ENCODE assay signal across 25 cellular contexts in genomic region chr15:60795471-60795870, GRCh38.
DNase-seq lines count a peak whose midpoint lies in the region; ATAC-seq lines count a peak whose summit lies in the region.
"Had no signal": no experiment of that assay in that cellular context is flagged by ENCODE, and none has a peak within 500 bp of the region (broad histone marks: within the 10 kb centered on the region; RNA-seq: fewer than 3 reads in every experiment).

No MANE protein-coding gene starts in this region.

- peaks cover 24% of the 10 kb centered on the region for H3K9me3 Mint-ChIP-seq in activated CD4-positive, alpha-beta T cell treated with anti-CD3 and anti-CD28 coated beads for 36 hours (ENCODE audit: low read depth)
- peaks cover 32% of the 10 kb centered on the region for H3K9me3 Mint-ChIP-seq in T-helper 1 cell treated with Interleukin-12 subunit alpha and Interleukin-12 subunit beta and Interleukin-4 antibody, amounts not matched to agents 30 μg/mL and 1 μg/mL, for 36 hours
- peaks cover 8 to 36% (median 17%) of the 10 kb centered on the region in 9 donors for H3K9me3 Mint-ChIP-seq in naive thymus-derived CD8-positive, alpha-beta T cell

- no peak overlapping the region for H3K4me3 Mint-ChIP-seq in activated CD4-positive, alpha-beta T cell treated with anti-CD3 and anti-CD28 coated beads for 36 hours
- H3K4me3 Mint-ChIP-seq in T-helper 1 cell treated with Interleukin-12 subunit alpha and Interleukin-12 subunit beta and Interleukin-4 antibody, amounts not matched to agents 30 μg/mL and 1 μg/mL, for 36 hours, result no peak overlapping the region
- peak overlapping the region in 6 of 10 donors; percentile 1 to 67 (median 9) for H3K4me3 Mint-ChIP-seq in naive thymus-derived CD8-positive, alpha-beta T cell
- H3K4me3 Mint-ChIP-seq: memory B cell, nephron had no signal

- peak overlapping the region; percentile 59 for H3K27ac Mint-ChIP-seq in activated CD4-positive, alpha-beta T cell treated with anti-CD3 and anti-CD28 coated beads for 36 hours
- peak overlapping the region; percentile 16 for H3K27ac Mint-ChIP-seq in T-helper 1 cell treated with Interleukin-12 subunit alpha and Interleukin-12 subunit beta and Interleukin-4 antibody, amounts not matched to agents 30 μg/mL and 1 μg/mL, for 36 hours
- H3K27ac Mint-ChIP-seq in naive thymus-derived CD8-positive, alpha-beta T cell, result peak overlapping the region in 9 of 10 donors; percentile 41 to 91 (median 75)
- H3K27ac Mint-ChIP-seq: memory B cell, nephron had no signal

- no peaks in the 10 kb centered on the region for H3K27me3 Mint-ChIP-seq in activated CD4-positive, alpha-beta T cell treated with anti-CD3 and anti-CD28 coated beads for 36 hours
- H3K27me3 Mint-ChIP-seq in T-helper 1 cell treated with Interleukin-12 subunit alpha and Interleukin-12 subunit beta and Interleukin-4 antibody, amounts not matched to agents 30 μg/mL and 1 μg/mL, for 36 hours (ENCODE audit: low read depth), result no peaks in the 10 kb centered on the region
- no peaks in the 10 kb centered on the region for H3K27me3 Mint-ChIP-seq in naive thymus-derived CD8-positive, alpha-beta T cell
- H3K27me3 Mint-ChIP-seq: memory B cell had no signal

- POLR2A ChIA-PET in activated CD4-positive, alpha-beta T cell treated with anti-CD3 and anti-CD28 coated beads for 36 hours (lab: Charles Lee), result interaction anchor here (0.6 to 1.6 kb wide), 4 partner anchors 49 to 202 kb away, joined by 3 to 9 read pairs (median 3); no protein-coding TSS in a partner anchor
- POLR2A ChIA-PET in naive thymus-derived CD8-positive, alpha-beta T cell (lab: Charles Lee), result interaction anchor here (1.1 to 1.8 kb wide), 3 partner anchors 46 to 211 kb away, joined by 4 to 5 read pairs (median 4); no protein-coding TSS in a partner anchor

- DNase-seq in activated CD4-positive, alpha-beta T cell treated with anti-CD3 and anti-CD28 coated beads for 36 hours, result peak; percentile 31
- DNase-seq in activated CD4-positive, alpha-beta T cell treated with anti-CD3 and anti-CD28 coated beads, Interleukin-2, amount 50 U/mL, for 48 hours, result no peak
- DNase-seq in naive thymus-derived CD8-positive, alpha-beta T cell, result no peak
- no peak for DNase-seq in NCI-H748 treated with DMSO at 0.1 percent for 48 hours (lab: John Stamatoyannopoulos, UW)
- DNase-seq: activated CD8-positive, alpha-beta memory T cell treated with anti-CD3 and anti-CD28 coated beads for 24 hours; BE2C; body of pancreas; colonic mucosa; GF-D8; hypothalamus; kidney; NCI-H1048; NCI-H2029 treated with DMSO at 0.1 percent for 48 hours; NCI-H524; posterior cingulate gyrus; stimulated activated CD8-positive, alpha-beta memory T cell treated with anti-CD3 and anti-CD28 coated beads, Interleukin-4, amount 100 ng/mL, for 48 hours; SW 1271; testis had no signal

- ATAC-seq in activated CD4-positive, alpha-beta T cell treated with anti-CD3 and anti-CD28 coated beads for 36 hours, result peak; percentile 27
- peak; percentile 9 for ATAC-seq in GM19035 (IDR thresholded peaks at IDR 0.05; ENCODE audit: unreplicated experiment)
- ATAC-seq in naive thymus-derived CD8-positive, alpha-beta T cell, result peak; percentile 53
- ATAC-seq in HG03196 (IDR thresholded peaks at IDR 0.05; ENCODE audit: unreplicated experiment), result no peak
- no peak for ATAC-seq in GM21576 (IDR thresholded peaks at IDR 0.05; ENCODE audit: unreplicated experiment)
- ATAC-seq: body of pancreas, Right ventricle myocardium inferior had no signal

- CTCF ChIA-PET in activated CD4-positive, alpha-beta T cell treated with anti-CD3 and anti-CD28 coated beads for 36 hours (lab: Charles Lee), result interaction anchor here (0.8 to 1.8 kb wide), 7 partner anchors 8 to 103 kb away, joined by 3 to 11 read pairs (median 3); no protein-coding TSS in a partner anchor

- H3K36me3 Mint-ChIP-seq in activated CD4-positive, alpha-beta T cell treated with anti-CD3 and anti-CD28 coated beads for 36 hours (ENCODE audit: low read depth), result peaks cover 30% of the 10 kb centered on the region
- peaks cover 17% of the 10 kb centered on the region for H3K36me3 Mint-ChIP-seq in T-helper 1 cell treated with Interleukin-12 subunit alpha and Interleukin-12 subunit beta and Interleukin-4 antibody, amounts not matched to agents 30 μg/mL and 1 μg/mL, for 36 hours (ENCODE audit: low read depth)
- peaks cover 2 to 31% (median 22%) of the 10 kb centered on the region in 3 donors for H3K36me3 Mint-ChIP-seq in naive thymus-derived CD8-positive, alpha-beta T cell

- intact Hi-C loops in activated CD4-positive, alpha-beta T cell treated with anti-CD3 and anti-CD28 coated beads for 36 hours (cut with DNase I, micrococcal nuclease), result loop anchor here (1.0 to 5.0 kb wide), 4 partner anchors 74 to 213 kb away; no protein-coding TSS in a partner anchor

- peaks cover 79% of the 10 kb centered on the region for H3K4me1 Mint-ChIP-seq in activated CD4-positive, alpha-beta T cell treated with anti-CD3 and anti-CD28 coated beads for 36 hours
- peaks cover 35% of the 10 kb centered on the region for H3K4me1 Mint-ChIP-seq in T-helper 1 cell treated with Interleukin-12 subunit alpha and Interleukin-12 subunit beta and Interleukin-4 antibody, amounts not matched to agents 30 μg/mL and 1 μg/mL, for 36 hours (ENCODE audit: low read depth)
- peaks cover 24 to 49% (median 36%) of the 10 kb centered on the region in 4 donors for H3K4me1 Mint-ChIP-seq in naive thymus-derived CD8-positive, alpha-beta T cell

Comparison
In these comparisons a context has a peak if more than half of its experiments do, and no peak if none do; other contexts are left out.
1. ATAC-seq: peak in activated CD4-positive, alpha-beta T cell treated with anti-CD3 and anti-CD28 coated beads for 36 hours (single experiment), GM19035 (single experiment) and naive thymus-derived CD8-positive, alpha-beta T cell (2 of 2); none in HG03196 (single experiment) and GM21576 (single experiment).
2. H3K27ac Mint-ChIP-seq: peak in every context shown above with its lines; median percentile 75 in naive thymus-derived CD8-positive, alpha-beta T cell; 59 in activated CD4-positive, alpha-beta T cell treated with anti-CD3 and anti-CD28 coated beads for 36 hours; 16 in T-helper 1 cell treated with Interleukin-12 subunit alpha and Interleukin-12 subunit beta and Interleukin-4 antibody, amounts not matched to agents 30 μg/mL and 1 μg/mL, for 36 hours.
3. H3K4me3 Mint-ChIP-seq: peak in naive thymus-derived CD8-positive, alpha-beta T cell (6 of 10); none in activated CD4-positive, alpha-beta T cell treated with anti-CD3 and anti-CD28 coated beads for 36 hours (single experiment) and T-helper 1 cell treated with Interleukin-12 subunit alpha and Interleukin-12 subunit beta and Interleukin-4 antibody, amounts not matched to agents 30 μg/mL and 1 μg/mL, for 36 hours (single experiment).